ENCODE assay signal across 26 cellular contexts in genomic region chr12:74317741-74318140, GRCh38.
"Had no signal": no experiment of that assay in that cellular context is flagged by ENCODE, and none has a peak within 500 bp of the region (broad histone marks: within the 10 kb centered on the region; RNA-seq: fewer than 3 reads in every experiment).

No MANE protein-coding gene starts in this region.

- H3K4me1 Mint-ChIP-seq: activated naive CD8-positive, alpha-beta T cell treated with anti-CD3 and anti-CD28 coated beads for 36 hours; activated T-helper 17 cell treated with anti-CD3 and anti-CD28 coated beads, Interleukin-2, amount 50 U/mL, for 72 hours; central memory CD8-positive, alpha-beta T cell had no signal

- H3K9me3 ChIP-seq: ascending aorta, Peyer's patch had no signal

- H3K36me3 Mint-ChIP-seq: activated naive CD8-positive, alpha-beta T cell treated with anti-CD3 and anti-CD28 coated beads for 36 hours had no signal

- H3K4me1 ChIP-seq: ascending aorta, Peyer's patch had no signal

- H3K27me3 ChIP-seq: ascending aorta, cardiac muscle cell, Peyer's patch had no signal

- DNase-seq: activated CD4-positive, alpha-beta T cell treated with anti-CD3 and anti-CD28 coated beads for 1 hour; activated CD4-positive, alpha-beta T cell treated with anti-CD3 and anti-CD28 coated beads for 48 hours; activated CD4-positive, alpha-beta T cell treated with anti-CD3 and anti-CD28 coated beads, Interleukin-2, amount 50 U/mL, for 4 hours; activated CD4-positive, CD25-positive, alpha-beta regulatory T cell; activated CD8-positive, alpha-beta T cell treated with anti-CD3 and anti-CD28 coated beads for 36 hours; activated effector memory CD4-positive, alpha-beta T cell treated with anti-CD3 and anti-CD28 coated beads, Interleukin-2, amount 50 U/mL, for 16 hours; activated naive CD4-positive, alpha-beta T cell; activated naive CD4-positive, alpha-beta T cell treated with anti-CD3 and anti-CD28 coated beads, Interleukin-2, amount 50 U/mL, for 16 hours; activated naive CD8-positive, alpha-beta T cell treated with anti-CD3 and anti-CD28 coated beads for 36 hours; activated T-cell treated with anti-CD3 and anti-CD28 coated beads, Interleukin-2, amount 50 U/mL, for 1 hour; activated T-cell treated with anti-CD3 and anti-CD28 coated beads, Interleukin-2, amount 50 U/mL, for 72 hours; amniotic stem cell; KG1; NCI-H187 treated with DMSO at 0.1 percent for 48 hours; NCI-H748 treated with DMSO at 0.1 percent for 48 hours; NK-92 treated with Interleukin-12 subunit alpha and Interleukin-12 subunit beta, amount 100 ng/mL, for 24 hours; Peyer's patch; SIG-M5; T-helper 1 cell; T-helper 2 cell; T-helper 9 cell had no signal

- H3K36me3 ChIP-seq: ascending aorta, cardiac muscle cell, Peyer's patch, WERI-Rb-1 had no signal

- ATAC-seq: activated CD8-positive, alpha-beta T cell treated with anti-CD3 and anti-CD28 coated beads for 36 hours; activated T-cell treated with anti-CD3 and anti-CD28 coated beads, Interleukin-2, amount 50 U/mL, for 72 hours; activated T-helper 17 cell treated with anti-CD3 and anti-CD28 coated beads, Interleukin-2, amount 50 U/mL, for 72 hours had no signal

- H3K27ac ChIP-seq: ascending aorta, cardiac muscle cell, Peyer's patch, WERI-Rb-1 had no signal

- H3K27ac Mint-ChIP-seq: activated CD8-positive, alpha-beta T cell treated with anti-CD3 and anti-CD28 coated beads for 36 hours; activated naive CD8-positive, alpha-beta T cell treated with anti-CD3 and anti-CD28 coated beads for 36 hours; activated T-cell treated with anti-CD3 and anti-CD28 coated beads, Interleukin-2, amount 50 U/mL, for 72 hours; activated T-helper 17 cell treated with anti-CD3 and anti-CD28 coated beads, Interleukin-2, amount 50 U/mL, for 72 hours had no signal

- H3K4me3 ChIP-seq: ascending aorta, cardiac muscle cell, Peyer's patch had no signal

- H3K4me3 Mint-ChIP-seq: activated CD8-positive, alpha-beta T cell treated with anti-CD3 and anti-CD28 coated beads for 36 hours; activated naive CD8-positive, alpha-beta T cell treated with anti-CD3 and anti-CD28 coated beads for 36 hours; activated T-cell treated with anti-CD3 and anti-CD28 coated beads, Interleukin-2, amount 50 U/mL, for 72 hours; activated T-helper 17 cell treated with anti-CD3 and anti-CD28 coated beads, Interleukin-2, amount 50 U/mL, for 72 hours; central memory CD8-positive, alpha-beta T cell had no signal

- H3K9me3 Mint-ChIP-seq: activated naive CD8-positive, alpha-beta T cell treated with anti-CD3 and anti-CD28 coated beads for 36 hours; activated T-cell treated with anti-CD3 and anti-CD28 coated beads, Interleukin-2, amount 50 U/mL, for 72 hours; central memory CD8-positive, alpha-beta T cell had no signal

- H3K27me3 Mint-ChIP-seq: activated CD8-positive, alpha-beta T cell treated with anti-CD3 and anti-CD28 coated beads for 36 hours; activated naive CD8-positive, alpha-beta T cell treated with anti-CD3 and anti-CD28 coated beads for 36 hours; activated T-helper 17 cell treated with anti-CD3 and anti-CD28 coated beads, Interleukin-2, amount 50 U/mL, for 72 hours; central memory CD8-positive, alpha-beta T cell had no signal
